Comparison of ENCODE assay signal across 3 cellular contexts in genomic region chr5:54390539-54391031, GRCh38.
A peak's percentile ranks its signal among the peaks of the same experiment; 100 is the strongest.
TF ChIP-seq lines count a peak whose summit lies in the region.

No MANE protein-coding gene starts in this region.

TF ChIP-seq in SK-N-SH, 30 proteins besides CTCF, POLR2A, EP300 and RAD21:
- no peak for TF ChIP-seq MAX (IDR thresholded peaks at IDR 0.05; ENCODE audit: low read depth)
- TF ChIP-seq TEAD4 (IDR thresholded peaks at IDR 0.05; ENCODE audit: borderline replicate concordance, insufficient read depth): no peak
- TF ChIP-seq EZH2phosphoT487 (IDR thresholded peaks at IDR 0.05; ENCODE audit: borderline replicate concordance, low read depth): no peak

TF ChIP-seq in SK-N-SH treated with all-trans-retinoic acid at 6 μM for 48 hours, 23 proteins besides CTCF, POLR2A, EP300 and RAD21:
- TF ChIP-seq ZNF8 (CRISPR knock-in tag; IDR thresholded peaks at IDR 0.05) (no peak), TCF4 (CRISPR knock-in tag; IDR thresholded peaks at IDR 0.05; ENCODE audit: borderline replicate concordance) (no peak), SNAI2 (CRISPR knock-in tag; IDR thresholded peaks at IDR 0.05) (no peak), ESRRG (CRISPR knock-in tag; IDR thresholded peaks at IDR 0.05) (no peak), PATZ1 (CRISPR knock-in tag; IDR thresholded peaks at IDR 0.05; ENCODE audit: borderline replicate concordance) (no peak), CSDC2 (CRISPR knock-in tag; IDR thresholded peaks at IDR 0.05) (no peak), BACH2 (CRISPR knock-in tag; IDR thresholded peaks at IDR 0.05; ENCODE audit: borderline replicate concordance) (no peak), ZFP3 (CRISPR knock-in tag; IDR thresholded peaks at IDR 0.05) (no peak), ZNF565 (CRISPR knock-in tag; conservative IDR thresholded peaks at IDR 0.05; ENCODE audit: low read depth) (no peak), ARNTL (CRISPR knock-in tag; IDR thresholded peaks at IDR 0.05; ENCODE audit: borderline replicate concordance, low read depth) (no peak), CREB5 (CRISPR knock-in tag; IDR thresholded peaks at IDR 0.05; ENCODE audit: low read depth) (no peak)

TF ChIP-seq in K562, 482 proteins besides CTCF, POLR2A, EP300 and RAD21 (continues in another document):
- TF ChIP-seq HMGXB4 (CRISPR knock-in tag; IDR thresholded peaks at IDR 0.05) (no peak), NR3C1 (CRISPR knock-in tag; IDR thresholded peaks at IDR 0.05) (no peak), POLR2H (tag; IDR thresholded peaks at IDR 0.05; ENCODE audit: low read depth) (0 out of 2 replicates have a peak, but pooled peaks have one; percentile 4), PHF21A (IDR thresholded peaks at IDR 0.05; ENCODE audit: borderline replicate concordance, low read depth) (no peak), TARDBP (IDR thresholded peaks at IDR 0.05) (no peak), DDX20 (tag; IDR thresholded peaks at IDR 0.05; ENCODE audit: low read depth) (no peak), USF1 (CRISPR knock-in tag; IDR thresholded peaks at IDR 0.05) (no peak), ZNF239 (CRISPR knock-in tag; IDR thresholded peaks at IDR 0.05) (no peak), ZEB2 (IDR thresholded peaks at IDR 0.05) (no peak), PTRF (tag; IDR thresholded peaks at IDR 0.05) (no peak), EGR1 (conservative IDR thresholded peaks at IDR 0.05) (peak; percentile 67), NR2C2 (CRISPR knock-in tag; IDR thresholded peaks at IDR 0.05) (no peak), NR2C2 (tag; IDR thresholded peaks at IDR 0.05) (peak; percentile 43; the same call in 1 of the 2 replicates), ZNF695 (CRISPR knock-in tag; IDR thresholded peaks at IDR 0.05) (no peak), MEF2A (IDR thresholded peaks at IDR 0.05; ENCODE audit: control insufficient read depth, low read depth, low read length) (no peak), MGA (IDR thresholded peaks at IDR 0.05) (0 out of 2 replicates have a peak, but pooled peaks have one; percentile 41), MTA2 (IDR thresholded peaks at IDR 0.05; ENCODE audit: low read depth) (peak; percentile 6; the same call in 1 of the 2 replicates), PKNOX1 (IDR thresholded peaks at IDR 0.05) (peak; percentile 96), IRF1 (CRISPR knock-in tag; IDR thresholded peaks at IDR 0.05; ENCODE audit: borderline replicate concordance) (no peak), NFRKB (IDR thresholded peaks at IDR 0.05; ENCODE audit: low read depth) (peak; percentile 42; the same call in 1 of the 2 replicates), ZKSCAN1 (IDR thresholded peaks at IDR 0.05; ENCODE audit: low read depth, low read length) (no peak), NKRF (IDR thresholded peaks at IDR 0.05; ENCODE audit: borderline replicate concordance) (no peak), CHD1 (IDR thresholded peaks at IDR 0.05; ENCODE audit: low read length) (no peak), DIDO1 (tag; IDR thresholded peaks at IDR 0.05; ENCODE audit: low read depth) (no peak), NFIC (IDR thresholded peaks at IDR 0.05) (no peak), ZNF398 (CRISPR knock-in tag; IDR thresholded peaks at IDR 0.05) (no peak), FIP1L1 (IDR thresholded peaks at IDR 0.05; ENCODE audit: low read depth, low read length, poor library complexity, severe bottlenecking) (no peak), THRAP3 (IDR thresholded peaks at IDR 0.05; ENCODE audit: borderline replicate concordance) (no peak), SIN3A (IDR thresholded peaks at IDR 0.05; ENCODE audit: borderline replicate concordance in 2 of 2, control insufficient read depth in 1 of 2, low read depth in 2 of 2, low read length in 2 of 2) (no peak), IFI16 (CRISPR knock-in tag; IDR thresholded peaks at IDR 0.05) (no peak), HDAC8 (tag; IDR thresholded peaks at IDR 0.05) (no peak), BDP1 (IDR thresholded peaks at IDR 0.05; ENCODE audit: insufficient read depth, insufficient read length) (no peak), HEY1 (CRISPR knock-in tag; IDR thresholded peaks at IDR 0.05; ENCODE audit: borderline replicate concordance) (no peak), CSDE1 (IDR thresholded peaks at IDR 0.05) (no peak), BRF1 (IDR thresholded peaks at IDR 0.05; ENCODE audit: borderline replicate concordance, extremely low read depth, insufficient read length) (no peak)
